15 cellular contexts compared by ENCODE assay signal in genomic region chr2:197256771-197257170, GRCh38. TPM values are rescaled to one million over a fixed set of nuclear protein-coding genes. Genes with fewer than 3 reads are reported as not detected.
DNase-seq lines count a peak whose midpoint lies in the region; ATAC-seq and TF ChIP-seq lines count a peak whose summit lies in the region.
"Had no signal": no experiment of that assay in that cellular context is flagged by ENCODE, and none has a peak within 500 bp of the region (broad histone marks: within the 10 kb centered on the region; RNA-seq: fewer than 3 reads in every experiment).

No MANE protein-coding gene starts in this region.

- peaks cover 18% of the 10 kb centered on the region for H3K36me3 Mint-ChIP-seq in activated CD4-positive, alpha-beta T cell treated with anti-CD3 and anti-CD28 coated beads for 36 hours (ENCODE audit: low read depth)
- H3K36me3 Mint-ChIP-seq in stimulated activated memory B cell treated with anti-CD40 and anti-IgM and Interleukin-4, amounts not matched to agents 10 μg/mL and 1 μg/mL and 100 μg/mL, for 72 hours = no peaks in the 10 kb centered on the region

- no peaks in the 10 kb centered on the region for H3K27me3 Mint-ChIP-seq in activated CD4-positive, alpha-beta T cell treated with anti-CD3 and anti-CD28 coated beads for 36 hours
- no peaks in the 10 kb centered on the region for H3K27me3 Mint-ChIP-seq in stimulated activated memory B cell treated with anti-CD40 and anti-IgM and Interleukin-4, amounts not matched to agents 10 μg/mL and 1 μg/mL and 100 μg/mL, for 72 hours

- DNase-seq in activated CD4-positive, alpha-beta T cell treated with anti-CD3 and anti-CD28 coated beads for 36 hours = no peak
- DNase-seq in activated CD4-positive, alpha-beta T cell treated with anti-CD3 and anti-CD28 coated beads for 1 hour = no peak
- DNase-seq in esophagus muscularis mucosa (ENCODE audit: extremely low spot score) (peak; percentile 34), mucosa of descending colon (no peak)
- DNase-seq: ACHN; dorsolateral prefrontal cortex; foreskin melanocyte; kidney; ovary; stimulated activated CD4-positive, alpha-beta T cell treated with anti-CD3 and anti-CD28 coated beads, Interleukin-4, amount 100 ng/mL, for 1 hour had no signal

- H3K79me2 ChIP-seq in OCI-LY3 (ENCODE audit: low read length) = peaks cover 19% of the 10 kb centered on the region

- H2AFZ ChIP-seq in OCI-LY3 (ENCODE audit: low read depth, low read length) = no peak overlapping the region

- H3K27ac ChIP-seq in OCI-LY3 (ENCODE audit: low read length) (no peak overlapping the region), esophagus muscularis mucosa (replicated peaks in 1 of 4) (peak overlapping the region; percentile 43 to 79 (median 70))
- H3K27ac ChIP-seq: KMS-11, ovary had no signal

- H3K36me3 ChIP-seq in OCI-LY3 (replicated peaks; ENCODE audit: low read depth, low read length) (no peaks in the 10 kb centered on the region), esophagus muscularis mucosa (no peaks in the 10 kb centered on the region), mucosa of descending colon (ENCODE audit: low read depth) (no peaks in the 10 kb centered on the region)
- H3K36me3 ChIP-seq: ovary had no signal

- no peak for TF ChIP-seq CTCF in OCI-LY3 (IDR thresholded peaks at IDR 0.05; ENCODE audit: low read depth, low read length)
- TF ChIP-seq CTCF in esophagus muscularis mucosa (IDR thresholded peaks at IDR 0.05) = no peak
- no peak for TF ChIP-seq CTCF in mucosa of descending colon (IDR thresholded peaks at IDR 0.05)

- H3K27ac Mint-ChIP-seq in activated CD4-positive, alpha-beta T cell treated with anti-CD3 and anti-CD28 coated beads for 36 hours = peak overlapping the region; percentile 96
- peak overlapping the region; percentile 90 for H3K27ac Mint-ChIP-seq in stimulated activated memory B cell treated with anti-CD40 and anti-IgM and Interleukin-4, amounts not matched to agents 10 μg/mL and 1 μg/mL and 100 μg/mL, for 72 hours

- POLR2A ChIA-PET in activated CD4-positive, alpha-beta T cell treated with anti-CD3 and anti-CD28 coated beads for 36 hours (lab: Charles Lee) = interaction anchor here (0.5 to 1.3 kb wide), 3 partner anchors 28 to 52 kb away, joined by 4 to 8 read pairs (median 7); no protein-coding TSS in a partner anchor

- H3K9ac ChIP-seq in OCI-LY3 (ENCODE audit: low read length) = peak overlapping the region; percentile 59
- H3K9ac ChIP-seq: KMS-11 had no signal

- CTCF ChIA-PET in activated CD4-positive, alpha-beta T cell treated with anti-CD3 and anti-CD28 coated beads for 36 hours (lab: Charles Lee) = interaction anchor here (0.5 to 1.9 kb wide), 12 partner anchors 10 to 205 kb away, joined by 3 to 8 read pairs (median 4); no protein-coding TSS in a partner anchor

- peak overlapping the region; percentile 75 for H3K4me3 Mint-ChIP-seq in activated CD4-positive, alpha-beta T cell treated with anti-CD3 and anti-CD28 coated beads for 36 hours
- peak overlapping the region; percentile 79 for H3K4me3 Mint-ChIP-seq in stimulated activated memory B cell treated with anti-CD40 and anti-IgM and Interleukin-4, amounts not matched to agents 10 μg/mL and 1 μg/mL and 100 μg/mL, for 72 hours

- H3K27me3 ChIP-seq in OCI-LY3 (ENCODE audit: low read depth, low read length) (no peaks in the 10 kb centered on the region), esophagus muscularis mucosa (no peaks in the 10 kb centered on the region)
- H3K27me3 ChIP-seq: dorsolateral prefrontal cortex, ovary had no signal

- no peaks in the 10 kb centered on the region for H3K9me3 ChIP-seq in OCI-LY3 (ENCODE audit: insufficient read depth, low read length)
- H3K9me3 ChIP-seq in esophagus muscularis mucosa = no peaks in the 10 kb centered on the region
- no peaks in the 10 kb centered on the region for H3K9me3 ChIP-seq in mucosa of descending colon
- H3K9me3 ChIP-seq: ovary had no signal

- no peak for ATAC-seq in activated CD4-positive, alpha-beta T cell treated with anti-CD3 and anti-CD28 coated beads for 36 hours
- no peak for ATAC-seq in stimulated activated memory B cell treated with anti-CD40 and anti-IgM and Interleukin-4, amounts not matched to agents 10 μg/mL and 1 μg/mL and 100 μg/mL, for 72 hours
- ATAC-seq in mucosa of descending colon = no peak
- ATAC-seq in GM18520 (IDR thresholded peaks at IDR 0.05; ENCODE audit: unreplicated experiment) = no peak
- ATAC-seq in HG03175 (IDR thresholded peaks at IDR 0.05; ENCODE audit: unreplicated experiment) = no peak

- H3K4me3 ChIP-seq in OCI-LY3 (ENCODE audit: low read length) (no peak overlapping the region), esophagus muscularis mucosa (no peak overlapping the region), mucosa of descending colon (no peak overlapping the region)
- H3K4me3 ChIP-seq: ovary had no signal

- H3K4me1 ChIP-seq in OCI-LY3 (ENCODE audit: low read length) (peaks cover 52% of the 10 kb centered on the region), esophagus muscularis mucosa (peaks cover 14 to 34% (median 31%) of the 10 kb centered on the region in 4 donors), mucosa of descending colon (ENCODE audit: low read depth) (peaks cover under 1% of the 10 kb centered on the region)

- H3K4me1 Mint-ChIP-seq in activated CD4-positive, alpha-beta T cell treated with anti-CD3 and anti-CD28 coated beads for 36 hours = peaks cover 74% of the 10 kb centered on the region
- H3K4me1 Mint-ChIP-seq in stimulated activated memory B cell treated with anti-CD40 and anti-IgM and Interleukin-4, amounts not matched to agents 10 μg/mL and 1 μg/mL and 100 μg/mL, for 72 hours = peaks cover 65% of the 10 kb centered on the region

- no peak for TF ChIP-seq EP300 in esophagus muscularis mucosa (IDR thresholded peaks at IDR 0.05)

- intact Hi-C loops in activated CD4-positive, alpha-beta T cell treated with anti-CD3 and anti-CD28 coated beads for 36 hours (cut with DNase I, micrococcal nuclease) = loop anchor here in 1 of 2 experiments (1.0 kb wide), 1 partner anchor 54 kb away; the partner anchor contains the start of gene ANKRD44
- intact Hi-C loops in esophagus muscularis mucosa (cut with DNase I) = loop anchor here (5.0 kb wide), 2 partner anchors 36 to 64 kb away; no protein-coding TSS in a partner anchor
- intact Hi-C loops in mucosa of descending colon (cut with DNase I, micrococcal nuclease) = no loop called here

- no peaks in the 10 kb centered on the region for H4K20me1 ChIP-seq in OCI-LY3 (ENCODE audit: insufficient read depth, low read length)

- TF ChIP-seq POLR2A in esophagus muscularis mucosa (IDR thresholded peaks at IDR 0.05; ENCODE audit: low read depth) = no peak

- WGBS in esophagus muscularis mucosa = 63% methylated on average over 2 of the region's 2 CpGs

- H3K4me2 ChIP-seq in OCI-LY3 (ENCODE audit: low read length) = peak overlapping the region; percentile 71; the same call in 1 of the 2 replicates

- no peaks in the 10 kb centered on the region for H3K9me3 Mint-ChIP-seq in activated CD4-positive, alpha-beta T cell treated with anti-CD3 and anti-CD28 coated beads for 36 hours (ENCODE audit: low read depth)
- H3K9me3 Mint-ChIP-seq in stimulated activated memory B cell treated with anti-CD40 and anti-IgM and Interleukin-4, amounts not matched to agents 10 μg/mL and 1 μg/mL and 100 μg/mL, for 72 hours = no peaks in the 10 kb centered on the region

RNA-seq across cellular contexts. Expression of gene ANKRD44, which starts 53.8 kb away (rescaled TPM):
- 100 to 1,000 TPM; 122 to 181 TPM for total RNA-seq in activated CD4-positive, alpha-beta T cell treated with anti-CD3 and anti-CD28 coated beads for 36 hours
- total RNA-seq in esophagus muscularis mucosa = 10 to 100 TPM; 41.4 to 76.6 (median 48.1) TPM
- 10 to 100 TPM in 2 of 3 donors, 1 to 10 TPM in 1; 9.7 to 25.7 (median 13.7) TPM for total RNA-seq in mucosa of descending colon
